ENCODE assay signal across 20 cellular contexts in genomic region chr18:76618721-76619120, GRCh38.
DNase-seq lines count a peak whose midpoint lies in the region; ATAC-seq and TF ChIP-seq lines count a peak whose summit lies in the region.
"Had no signal": no experiment of that assay in that cellular context is flagged by ENCODE, and none has a peak within 500 bp of the region (broad histone marks: within the 10 kb centered on the region; RNA-seq: fewer than 3 reads in every experiment).

No MANE protein-coding gene starts in this region.

- no peak overlapping the region for H3K27ac Mint-ChIP-seq in GM23338
- peak overlapping the region; percentile 94 for H3K27ac Mint-ChIP-seq in MCF 10A (ENCODE audit: low read depth, unreplicated experiment)
- peak overlapping the region; percentile 99 for H3K27ac Mint-ChIP-seq in nephron

- H3K79me2 ChIP-seq in GM23338 (replicated peaks; ENCODE audit: insufficient read depth) = no peaks in the 10 kb centered on the region

- WGBS in stomach, 5 donors = 70 to 80% (median 73%) methylated on average over 2 of the region's 2 CpGs

- peaks cover 8% of the 10 kb centered on the region; the same call in 1 of the 2 replicates for H3F3A ChIP-seq in GM23338 (replicated peaks; ENCODE audit: low read depth)

- no peaks in the 10 kb centered on the region for H3K9me3 ChIP-seq in stomach
- H3K9me3 ChIP-seq: BLaER1 treated with 17β-estradiol and CSF1 and Interleukin-3, amounts not matched to agents 10 nM and 100 nM; heart left ventricle had no signal

- peak overlapping the region; percentile 83; the same call in 1 of the 2 replicates for H2AFZ ChIP-seq in GM23338

- peaks cover 26% of the 10 kb centered on the region for H3K27me3 Mint-ChIP-seq in GM23338 (ENCODE audit: insufficient read depth, low read depth, poor library complexity)
- H3K27me3 Mint-ChIP-seq in MCF 10A (ENCODE audit: insufficient read depth, unreplicated experiment) = no peaks in the 10 kb centered on the region
- peaks cover 3% of the 10 kb centered on the region for H3K27me3 Mint-ChIP-seq in nephron (ENCODE audit: low read depth)

- no peaks in the 10 kb centered on the region; the same call in 2 of the 3 replicates for H3K9me3 Mint-ChIP-seq in GM23338
- no peaks in the 10 kb centered on the region for H3K9me3 Mint-ChIP-seq in MCF 10A (ENCODE audit: unreplicated experiment)
- no peaks in the 10 kb centered on the region for H3K9me3 Mint-ChIP-seq in nephron
- H3K9me3 Mint-ChIP-seq: activated T-cell treated with anti-CD3 and anti-CD28 coated beads, Interleukin-2, amount 50 U/mL, for 4 hours; naive B cell had no signal

- no peaks in the 10 kb centered on the region for H3K36me3 Mint-ChIP-seq in GM23338 (ENCODE audit: low read depth)
- no peaks in the 10 kb centered on the region for H3K36me3 Mint-ChIP-seq in MCF 10A (ENCODE audit: insufficient read depth, unreplicated experiment)
- no peaks in the 10 kb centered on the region for H3K36me3 Mint-ChIP-seq in nephron (ENCODE audit: low read depth)
- H3K36me3 Mint-ChIP-seq: naive B cell had no signal

- no peaks in the 10 kb centered on the region for H3K9me2 ChIP-seq in GM23338 (ENCODE audit: insufficient read depth)

- TF ChIP-seq EP300 in stomach (IDR thresholded peaks at IDR 0.05) = no peak

- ATAC-seq in GM23338 (no peak), HG03442 (IDR thresholded peaks at IDR 0.05; ENCODE audit: unreplicated experiment) (no peak)
- ATAC-seq: activated T-cell treated with anti-CD3 and anti-CD28 coated beads, Interleukin-2, amount 50 U/mL, for 4 hours; SK-N-SH treated with all-trans-retinoic acid at 6 μM for 48 hours had no signal

- peak overlapping the region; percentile 84; the same call in 1 of the 2 replicates for H3K4me2 ChIP-seq in GM23338

- H3K27me3 ChIP-seq in GM23338 (ENCODE audit: insufficient read depth) = peaks cover 47% of the 10 kb centered on the region
- H3K27me3 ChIP-seq in stomach = no peaks in the 10 kb centered on the region
- H3K27me3 ChIP-seq: BLaER1 treated with 17β-estradiol and CSF1 and Interleukin-3, amounts not matched to agents 10 nM and 100 nM; heart left ventricle had no signal

- POLR2A ChIA-PET in MCF 10A (lab: Yijun Ruan, JAX) = interaction anchor here (0.7 to 3.3 kb wide), 13 partner anchors 7 to 217 kb away, joined by 3 to 63 read pairs (median 6); no protein-coding TSS in a partner anchor

- no peak for TF ChIP-seq CTCF in GM23338 (conservative IDR thresholded peaks at IDR 0.05; ENCODE audit: low read depth in 2 of 2)
- TF ChIP-seq CTCF in MCF 10A (IDR thresholded peaks at IDR 0.05; ENCODE audit: unreplicated experiment) = no peak
- TF ChIP-seq CTCF in nephron (IDR thresholded peaks at IDR 0.05; ENCODE audit: unreplicated experiment in 3 of 3) = no peak
- TF ChIP-seq CTCF in stomach (IDR thresholded peaks at IDR 0.05) = no peak

- DNase-seq in GM23338 (ENCODE audit: low spot score) = no peak
- no peak for DNase-seq in MCF 10A (ENCODE audit: unreplicated experiment)
- DNase-seq in stomach = no peak
- no peak for DNase-seq in stimulated activated CD4-positive, alpha-beta T cell treated with anti-CD3 and anti-CD28 coated beads, Interleukin-4, amount 100 ng/mL, for 4 hours
- DNase-seq in NCI-H1105 treated with DMSO at 0.1 percent for 48 hours (lab: John Stamatoyannopoulos, UW) = no peak
- DNase-seq in head of caudate nucleus = no peak
- DNase-seq: activated CD4-positive, alpha-beta T cell treated with anti-CD3 and anti-CD28 coated beads for 4 hours; activated naive CD4-positive, alpha-beta T cell; activated T-cell treated with anti-CD3 and anti-CD28 coated beads, Interleukin-2, amount 50 U/mL, for 4 hours; Calu3; caudate nucleus; Karpas-422; naive B cell; NCI-H1694 treated with DMSO at 0.1 percent for 48 hours; T-helper 2 cell had no signal

- H3K4me3 Mint-ChIP-seq in GM23338 (peak overlapping the region; percentile 80; the same call in 2 of the 3 replicates), MCF 10A (ENCODE audit: unreplicated experiment) (no peak overlapping the region), nephron (peak overlapping the region; percentile 81 to 84 (median 81))
- H3K4me3 Mint-ChIP-seq: activated T-cell treated with anti-CD3 and anti-CD28 coated beads, Interleukin-2, amount 50 U/mL, for 4 hours had no signal

- no peaks in the 10 kb centered on the region for H4K20me1 ChIP-seq in GM23338 (replicated peaks; ENCODE audit: insufficient read depth)
- H4K20me1 ChIP-seq: BLaER1 treated with 17β-estradiol and CSF1 and Interleukin-3, amounts not matched to agents 10 nM and 100 nM had no signal

- no TSS peak for BruUV-seq in MCF 10A (replicated peaks; lab: Mats Ljungman, UMichigan)

- CTCF ChIA-PET in MCF 10A (lab: Yijun Ruan, JAX) = interaction anchor here (0.6 to 3.6 kb wide), 5 partner anchors 68 to 220 kb away, joined by 3 to 43 read pairs (median 6); partner anchors contain the start of gene ZNF516

- H3K27ac ChIP-seq in GM23338 (ENCODE audit: low read depth) = no peak overlapping the region
- peak overlapping the region in 4 of 5 donors; percentile 78 to 86 (median 83) for H3K27ac ChIP-seq in stomach
- H3K27ac ChIP-seq: BLaER1 treated with 17β-estradiol and CSF1 and Interleukin-3, amounts not matched to agents 10 nM and 100 nM had no signal

- intact Hi-C loops in MCF 10A (cut with micrococcal nuclease) = loop anchor here (1.0 kb wide), 1 partner anchor 53 kb away; no protein-coding TSS in a partner anchor
- intact Hi-C loops in stomach (cut with DNase I; ENCODE audit: low total_unique reads) = no loop called here
- intact Hi-C loops in head of caudate nucleus (cut with DNase I) = loop anchor here (10.0 kb wide), 1 partner anchor 214 kb away; no protein-coding TSS in a partner anchor

- H3K36me3 ChIP-seq in GM23338 (ENCODE audit: insufficient read depth) (no peaks in the 10 kb centered on the region; the same call in 1 of the 2 replicates), stomach (no peaks in the 10 kb centered on the region)
- H3K36me3 ChIP-seq: BLaER1 treated with 17β-estradiol and CSF1 and Interleukin-3, amounts not matched to agents 10 nM and 100 nM; heart left ventricle had no signal

- no peak for TF ChIP-seq POLR2A in stomach (IDR thresholded peaks at IDR 0.05)

- H3K4me3 ChIP-seq in GM23338 (no peak overlapping the region), stomach (no peak overlapping the region)
- H3K4me3 ChIP-seq: BLaER1 treated with 17β-estradiol and CSF1 and Interleukin-3, amounts not matched to agents 10 nM and 100 nM had no signal

- peaks cover 50% of the 10 kb centered on the region for H3K4me1 Mint-ChIP-seq in GM23338
- peaks cover 29% of the 10 kb centered on the region for H3K4me1 Mint-ChIP-seq in MCF 10A (ENCODE audit: insufficient read depth, unreplicated experiment)
- peaks cover 56% of the 10 kb centered on the region for H3K4me1 Mint-ChIP-seq in nephron

- peaks cover 42% of the 10 kb centered on the region for H3K4me1 ChIP-seq in GM23338 (ENCODE audit: insufficient read depth)
- peaks cover 24 to 42% (median 36%) of the 10 kb centered on the region in 4 donors for H3K4me1 ChIP-seq in stomach

TF ChIP-seq in GM23338, 12 proteins besides CTCF, POLR2A, EP300 and RAD21 (continues in another document):
- TF ChIP-seq JUNB (IDR thresholded peaks at IDR 0.05; ENCODE audit: unreplicated experiment) (no peak), ZNF114 (CRISPR knock-in tag; IDR thresholded peaks at IDR 0.05) (no peak), EZH2 (IDR thresholded peaks at IDR 0.05; ENCODE audit: low read depth, unreplicated experiment) (no peak), REST (IDR thresholded peaks at IDR 0.05; ENCODE audit: unreplicated experiment) (no peak), STAT1 (IDR thresholded peaks at IDR 0.05; ENCODE audit: unreplicated experiment) (no peak), CREB1 (CRISPR knock-in tag; IDR thresholded peaks at IDR 0.05; ENCODE audit: low read depth) (no peak)
